In the genomic region with DNA sequence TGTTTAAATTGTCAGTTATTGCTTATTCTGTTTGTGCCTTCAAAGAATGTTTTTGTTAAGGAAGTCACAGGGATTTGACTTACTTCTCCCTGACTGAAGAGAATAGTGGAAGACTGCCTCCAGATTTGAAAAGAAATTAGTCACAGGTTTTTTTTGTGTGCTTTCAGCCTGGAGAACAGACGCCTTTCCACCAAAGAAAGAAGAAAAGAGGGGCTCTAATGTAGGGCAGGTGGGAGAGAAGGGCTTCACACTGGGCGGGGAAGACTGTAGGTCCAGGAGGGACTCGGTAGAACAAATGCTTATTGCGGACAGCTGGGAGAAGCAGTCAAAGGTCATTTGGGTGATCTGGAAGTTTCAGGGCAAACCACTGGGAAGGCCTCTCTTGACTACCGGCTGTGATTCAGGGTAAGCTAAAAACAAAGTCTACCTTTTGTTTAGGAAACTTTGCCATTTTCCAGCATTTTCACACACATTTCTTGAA, we compare ENCODE assay signal across 25 cellular contexts.
DNase-seq lines count a peak whose midpoint lies in the region; ATAC-seq and TF ChIP-seq lines count a peak whose summit lies in the region.
"Had no signal": no experiment of that assay in that cellular context is flagged by ENCODE, and none has a peak within 500 bp of the region (broad histone marks: within the 10 kb centered on the region; RNA-seq: fewer than 3 reads in every experiment).

No MANE protein-coding gene starts in this region.

- peak overlapping the region; percentile 50 for H3K27ac ChIP-seq in Karpas-422 (ENCODE audit: low read length)
- H3K27ac ChIP-seq in gastroesophageal sphincter: peak overlapping the region in 3 of 4 donors; percentile 13 to 26 (median 24)
- peak overlapping the region; percentile 79 for H3K27ac ChIP-seq in neuronal stem cell (replicated peaks; ENCODE audit: low read length)
- H3K27ac ChIP-seq: body of pancreas, GM23248, prostate gland, SK-N-MC, skin epidermis had no signal

- no peaks in the 10 kb centered on the region for H3K27me3 Mint-ChIP-seq in Caco-2 (ENCODE audit: insufficient read depth, unreplicated experiment)

- no peaks in the 10 kb centered on the region for H3K27me3 ChIP-seq in Caco-2 (replicated peaks; ENCODE audit: control insufficient read depth, insufficient read depth, low read length)
- no peaks in the 10 kb centered on the region for H3K27me3 ChIP-seq in Karpas-422 (ENCODE audit: low read length)
- H3K27me3 ChIP-seq in gastroesophageal sphincter: no peaks in the 10 kb centered on the region
- H3K27me3 ChIP-seq in neuronal stem cell (ENCODE audit: control insufficient read depth in 3 of 3, insufficient read depth in 3 of 3, low read depth in 1 of 3, low read length in 3 of 3): no peaks in the 10 kb centered on the region
- H3K27me3 ChIP-seq: body of pancreas, uterus had no signal

- peak overlapping the region; percentile 75 for H3K4me3 Mint-ChIP-seq in Caco-2 (ENCODE audit: unreplicated experiment)
- H3K4me3 Mint-ChIP-seq: activated naive CD8-positive, alpha-beta T cell treated with anti-CD3 and anti-CD28 coated beads, Interleukin-2, amount 10 ng/mL, durations not matched to agents 7 days and 5 days; CD8-positive, alpha-beta memory T cell had no signal

- CTCF ChIA-PET in Caco-2 (lab: Charles Lee): interaction anchor here (0.7 to 2.7 kb wide), 12 partner anchors 9 to 135 kb away, joined by 3 to 61 read pairs (median 5); partner anchors contain the start of genes CGRRF1 and SAMD4A

- no peak overlapping the region for H3K23ac ChIP-seq in neuronal stem cell (ENCODE audit: low read depth, low read length, poor library complexity)

- H2BK12ac ChIP-seq in neuronal stem cell (ENCODE audit: low read length): no peak overlapping the region

- H2AFZ ChIP-seq in Karpas-422 (ENCODE audit: low read length) (no peak overlapping the region), neuronal stem cell (ENCODE audit: low read length) (no peak overlapping the region)
- H2AFZ ChIP-seq: GM23248 had no signal

- TF ChIP-seq POLR2A in gastroesophageal sphincter (IDR thresholded peaks at IDR 0.05): no peak

- H3K4me1 Mint-ChIP-seq in Caco-2 (ENCODE audit: low read depth, unreplicated experiment): peaks cover 31% of the 10 kb centered on the region
- H3K4me1 Mint-ChIP-seq: activated naive CD8-positive, alpha-beta T cell treated with anti-CD3 and anti-CD28 coated beads, Interleukin-2, amount 10 ng/mL, durations not matched to agents 7 days and 5 days; CD8-positive, alpha-beta memory T cell had no signal

- no peaks in the 10 kb centered on the region for H3K9me2 ChIP-seq in Karpas-422 (replicated peaks; ENCODE audit: insufficient read depth, low read length)

- no TSS peak for BruUV-seq in Caco-2 (replicated peaks; lab: Mats Ljungman, UMichigan)

- in situ Hi-C loops in G401 (cut with HindIII; ENCODE audit: low sequenced_read_pairs): no loop called here

- H4K20me1 ChIP-seq in Karpas-422 (ENCODE audit: insufficient read depth, low read depth, low read length): peaks cover 22% of the 10 kb centered on the region

- no peak overlapping the region for H4K91ac ChIP-seq in neuronal stem cell (ENCODE audit: low read depth, low read length, poor library complexity)

- ATAC-seq in gastroesophageal sphincter: no peak
- ATAC-seq in HG02571 (IDR thresholded peaks at IDR 0.05; ENCODE audit: unreplicated experiment): no peak
- ATAC-seq: body of pancreas, esophagus mucosa had no signal

- WGBS in gastroesophageal sphincter (ENCODE audit: low coverage in 1 of 2), 2 donors: 84 to 86% methylated on average over 4 to 5 of the region's 5 CpGs
- WGBS in neuronal stem cell (ENCODE audit: extremely low coverage in 2 of 2, insufficient read length in 2 of 2, insufficient replicate concordance in 1 of 2), 2 donors: no CpG with 5 or more reads among the region's 5 CpGs

- no peaks in the 10 kb centered on the region for H3K79me1 ChIP-seq in neuronal stem cell (ENCODE audit: low read depth, low read length)

- H2AK5ac ChIP-seq in neuronal stem cell (ENCODE audit: low read depth, low read length): no peak overlapping the region

- no peaks in the 10 kb centered on the region for H3K36me3 ChIP-seq in Caco-2 (ENCODE audit: control insufficient read depth, insufficient read depth, low read length)
- peaks cover 10% of the 10 kb centered on the region; the same call in 1 of the 2 replicates for H3K36me3 ChIP-seq in Karpas-422 (ENCODE audit: insufficient read depth, low read length)
- H3K36me3 ChIP-seq in gastroesophageal sphincter: no peaks in the 10 kb centered on the region
- H3K36me3 ChIP-seq in neuronal stem cell (replicated peaks in 1 of 2; ENCODE audit: control insufficient read depth in 2 of 2, insufficient read depth in 2 of 2, low read length in 2 of 2): no peaks in the 10 kb centered on the region
- H3K36me3 ChIP-seq: prostate gland, uterus had no signal

- peak overlapping the region; percentile 7; the same call in 1 of the 2 replicates for H3K9ac ChIP-seq in Karpas-422 (ENCODE audit: low read length)
- H3K9ac ChIP-seq in neuronal stem cell (ENCODE audit: low read depth, low read length, poor library complexity): no peak overlapping the region
- H3K9ac ChIP-seq: GM23248 had no signal

- no peak overlapping the region for H2BK120ac ChIP-seq in neuronal stem cell (ENCODE audit: low read depth, low read length)

- POLR2A ChIA-PET in Caco-2 (lab: Charles Lee): interaction anchor here (0.5 to 2.0 kb wide), 7 partner anchors 9 to 78 kb away, joined by 3 to 17 read pairs (median 5); partner anchors contain the start of gene SAMD4A

- no peak overlapping the region for H3K4ac ChIP-seq in neuronal stem cell (ENCODE audit: low read length)

- H2BK15ac ChIP-seq in neuronal stem cell (ENCODE audit: low read length): no peak overlapping the region

- no peak overlapping the region for H2BK5ac ChIP-seq in neuronal stem cell (ENCODE audit: low read length)

- H3K36me3 Mint-ChIP-seq in Caco-2 (ENCODE audit: insufficient read depth, unreplicated experiment): peaks cover 13% of the 10 kb centered on the region
- H3K36me3 Mint-ChIP-seq: activated naive CD8-positive, alpha-beta T cell treated with anti-CD3 and anti-CD28 coated beads, Interleukin-2, amount 10 ng/mL, durations not matched to agents 7 days and 5 days had no signal

- peak overlapping the region; percentile 87 for H3K27ac Mint-ChIP-seq in Caco-2 (ENCODE audit: unreplicated experiment)
- H3K27ac Mint-ChIP-seq: activated naive CD8-positive, alpha-beta T cell treated with anti-CD3 and anti-CD28 coated beads, Interleukin-2, amount 10 ng/mL, durations not matched to agents 7 days and 5 days; activated T-helper 2 cell treated with anti-CD3 and anti-CD28 coated beads, Interferon-gamma antibody, Interleukin-2, Interleukin-4, amounts not matched to agents 10 μg/mL and 5 μg/mL and 100 μg/mL, durations not matched to agents 14 hours and 24 hours and 36 hours; CD8-positive, alpha-beta memory T cell had no signal

- H3K4me3 ChIP-seq in Caco-2 (ENCODE audit: low read depth, low read length) (no peak overlapping the region), Karpas-422 (ENCODE audit: low read length) (peak overlapping the region; percentile 0; the same call in 1 of the 2 replicates), gastroesophageal sphincter (no peak overlapping the region), neuronal stem cell (ENCODE audit: low read length in 2 of 2) (no peak overlapping the region)
- H3K4me3 ChIP-seq: A549, body of pancreas, GM23248, prostate gland, SK-N-MC, skin epidermis, uterus had no signal

- H3K4me2 ChIP-seq in Karpas-422 (ENCODE audit: low read depth, low read length, poor library complexity, severe bottlenecking): peak overlapping the region; percentile 43
- H3K4me2 ChIP-seq in neuronal stem cell (ENCODE audit: insufficient read depth, low read length, poor library complexity, severe bottlenecking): no peak overlapping the region
- H3K4me2 ChIP-seq: A549 had no signal

- H3K9me3 ChIP-seq in Caco-2: no peaks in the 10 kb centered on the region
- H3K9me3 ChIP-seq in Karpas-422 (ENCODE audit: low read length): no peaks in the 10 kb centered on the region
- no peaks in the 10 kb centered on the region for H3K9me3 ChIP-seq in gastroesophageal sphincter
- H3K9me3 ChIP-seq in neuronal stem cell (replicated peaks in 1 of 2; ENCODE audit: control insufficient read depth in 2 of 2, insufficient read depth in 1 of 2, low read depth in 1 of 2, low read length in 2 of 2): no peaks in the 10 kb centered on the region
- H3K9me3 ChIP-seq: A549, body of pancreas, prostate gland, uterus had no signal

- H3K79me2 ChIP-seq in Karpas-422 (ENCODE audit: low read length): peaks cover 100% of the 10 kb centered on the region

- H3K9me3 Mint-ChIP-seq in Caco-2 (ENCODE audit: unreplicated experiment): no peaks in the 10 kb centered on the region
- H3K9me3 Mint-ChIP-seq: activated naive CD8-positive, alpha-beta T cell treated with anti-CD3 and anti-CD28 coated beads, Interleukin-2, amount 10 ng/mL, durations not matched to agents 7 days and 5 days; activated T-helper 2 cell treated with anti-CD3 and anti-CD28 coated beads, Interferon-gamma antibody, Interleukin-2, Interleukin-4, amounts not matched to agents 10 μg/mL and 5 μg/mL and 100 μg/mL, durations not matched to agents 14 hours and 24 hours and 36 hours; CD8-positive, alpha-beta memory T cell had no signal

- DNase-seq in Caco-2 (peak; percentile 61 to 70), Karpas-422 (no peak), neuronal stem cell (ENCODE audit: low spot score) (no peak), NCI-H774 (lab: John Stamatoyannopoulos, UW) (no peak), NCI-H128 (lab: John Stamatoyannopoulos, UW; ENCODE audit: unreplicated experiment) (no peak), G401 (ENCODE audit: low spot score) (no peak)
- DNase-seq: activated naive CD8-positive, alpha-beta T cell treated with anti-CD3 and anti-CD28 coated beads, Interleukin-2, amount 10 ng/mL, durations not matched to agents 7 days and 5 days; body of pancreas; CD8-positive, alpha-beta memory T cell; effector memory CD4-positive, alpha-beta T cell; foreskin melanocyte; MM.1S; NCI-H1436 treated with DMSO at 0.1 percent for 48 hours; NCI-H524 treated with DMSO at 0.1 percent for 48 hours; stimulated activated CD4-positive, alpha-beta T cell treated with anti-CD3 and anti-CD28 coated beads, Interleukin-2, amount 100 ng/mL, for 24 hours; uterus had no signal

- TF ChIP-seq CTCF in Caco-2 (IDR thresholded peaks at IDR 0.05; ENCODE audit: insufficient read depth in 1 of 2, low read depth in 1 of 2, low read length in 1 of 2, severe bottlenecking in 1 of 2, unreplicated experiment in 1 of 2) (no peak), gastroesophageal sphincter (IDR thresholded peaks at IDR 0.05) (no peak)

- intact Hi-C loops in Caco-2 (cut with micrococcal nuclease; ENCODE audit: unreplicated experiment): loop anchor here (1.0 to 2.0 kb wide), 5 partner anchors 9 to 78 kb away; no protein-coding TSS in a partner anchor

- no peak overlapping the region for H4K8ac ChIP-seq in neuronal stem cell (ENCODE audit: low read depth, low read length)

- no peak for TF ChIP-seq EP300 in gastroesophageal sphincter (IDR thresholded peaks at IDR 0.05)

- peaks cover 86% of the 10 kb centered on the region for H3K4me1 ChIP-seq in Caco-2
- H3K4me1 ChIP-seq in Karpas-422 (ENCODE audit: low read length): peaks cover 79% of the 10 kb centered on the region
- H3K4me1 ChIP-seq in gastroesophageal sphincter: peaks cover 3 to 74% (median 20%) of the 10 kb centered on the region in 3 donors
- H3K4me1 ChIP-seq in neuronal stem cell (ENCODE audit: control insufficient read depth in 2 of 2, insufficient read depth in 1 of 2, low read depth in 1 of 2, low read length in 2 of 2): peaks cover 11 to 32% of the 10 kb centered on the region in 2 donors
- H3K4me1 ChIP-seq: body of pancreas, prostate gland had no signal

- no peak overlapping the region for H3K18ac ChIP-seq in neuronal stem cell (ENCODE audit: low read length)

- no peak overlapping the region for H3K14ac ChIP-seq in neuronal stem cell (ENCODE audit: low read length)

Comparison
In these comparisons a context has a peak if more than half of its experiments do, and no peak if none do; other contexts are left out.
1. DNase-seq: peak in Caco-2 (2 of 2); none in Karpas-422 (single experiment), neuronal stem cell (single experiment), NCI-H774 (single experiment), NCI-H128 (single experiment) and G401 (single experiment).
2. H3K27ac ChIP-seq: peak in every context shown above with its lines; median percentile 79 in neuronal stem cell; 50 in Karpas-422; 24 in gastroesophageal sphincter.